19 cellular contexts compared by ENCODE assay signal in the genomic region with DNA sequence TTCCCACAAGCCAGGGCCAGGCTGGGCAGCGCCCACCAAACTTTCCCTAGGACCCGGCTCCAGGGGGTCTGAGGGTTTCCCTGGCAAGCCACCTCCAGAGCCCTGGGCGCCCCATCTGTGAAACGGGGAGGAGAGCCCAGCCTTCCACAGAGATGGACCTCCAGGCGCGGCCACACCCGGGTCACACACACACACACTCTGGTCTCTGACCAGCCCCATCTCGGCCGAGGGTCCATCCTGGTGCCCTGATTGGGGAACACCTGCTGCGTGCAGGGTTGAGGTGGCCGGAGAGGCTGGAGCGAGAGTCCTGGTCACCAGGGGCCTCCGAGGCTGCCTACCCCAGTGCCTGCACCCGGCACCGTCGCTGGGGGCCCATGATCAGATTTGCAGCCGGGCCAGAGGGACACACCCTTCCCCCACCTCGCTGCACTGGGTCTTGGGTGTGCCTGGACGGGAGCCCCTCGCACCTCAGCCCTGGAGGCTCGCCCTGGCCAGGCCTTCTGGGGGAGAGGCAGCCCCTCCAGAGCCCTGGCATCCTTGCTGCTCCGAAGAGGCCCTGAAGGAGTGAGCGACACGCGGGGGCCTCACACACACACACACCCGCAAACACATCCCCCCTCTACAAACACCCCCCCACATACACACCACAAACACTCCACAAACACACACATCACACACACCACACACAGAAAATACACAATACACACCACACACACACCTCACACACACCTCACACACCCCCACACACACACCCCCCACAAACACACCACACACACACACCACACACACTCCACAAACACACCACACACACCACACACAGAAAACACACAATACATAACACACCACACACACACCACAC. TPM values are rescaled to one million over a fixed set of nuclear protein-coding genes. Genes with fewer than 3 reads are reported as not detected.
A peak's percentile ranks its signal among the peaks of the same experiment; 100 is the strongest.
DNase-seq lines count a peak whose midpoint lies in the region; ATAC-seq and TF ChIP-seq lines count a peak whose summit lies in the region.
"Had no signal": no experiment of that assay in that cellular context is flagged by ENCODE, and none has a peak within 500 bp of the region (broad histone marks: within the 10 kb centered on the region; RNA-seq: fewer than 3 reads in every experiment).

No MANE protein-coding gene starts in this region.

- H3K4me1 Mint-ChIP-seq in T-helper 2 cell treated with Interferon-gamma antibody and Interleukin-4, amounts not matched to agents 5 μg/mL and 100 μg/mL, for 36 hours (ENCODE audit: low read depth), result no peaks in the 10 kb centered on the region
- H3K4me1 Mint-ChIP-seq in glutamatergic neuron (ENCODE audit: low read depth, unreplicated experiment) (no peaks in the 10 kb centered on the region), Calu3 (ENCODE audit: low read depth, unreplicated experiment) (no peaks in the 10 kb centered on the region)
- H3K4me1 Mint-ChIP-seq in stimulated activated memory B cell treated with anti-CD40 and anti-IgM and Interleukin-4, amounts not matched to agents 10 μg/mL and 1 μg/mL and 100 μg/mL, for 72 hours, result no peaks in the 10 kb centered on the region
- peaks cover 2% of the 10 kb centered on the region for H3K4me1 Mint-ChIP-seq in activated CD4-positive, alpha-beta memory T cell treated with anti-CD3 and anti-CD28 coated beads for 36 hours (ENCODE audit: low read depth)
- H3K4me1 Mint-ChIP-seq: activated B cell treated with CpG ODN at 0.5 μM for 24 hours, brain had no signal

- H3K4me3 Mint-ChIP-seq in T-helper 2 cell treated with Interferon-gamma antibody and Interleukin-4, amounts not matched to agents 5 μg/mL and 100 μg/mL, for 36 hours, result no peak overlapping the region
- H3K4me3 Mint-ChIP-seq in glutamatergic neuron (ENCODE audit: unreplicated experiment), result peak overlapping the region; percentile 65
- no peak overlapping the region for H3K4me3 Mint-ChIP-seq in stimulated activated memory B cell treated with anti-CD40 and anti-IgM and Interleukin-4, amounts not matched to agents 10 μg/mL and 1 μg/mL and 100 μg/mL, for 72 hours
- H3K4me3 Mint-ChIP-seq in Calu3 (ENCODE audit: low read depth, unreplicated experiment), result no peak overlapping the region
- H3K4me3 Mint-ChIP-seq in activated CD4-positive, alpha-beta memory T cell treated with anti-CD3 and anti-CD28 coated beads for 36 hours, result no peak overlapping the region
- H3K4me3 Mint-ChIP-seq: activated B cell treated with CpG ODN at 0.5 μM for 24 hours; naive thymus-derived CD8-positive, alpha-beta T cell had no signal

- DNase-seq in DMS 273 (lab: John Stamatoyannopoulos, UW; ENCODE audit: unreplicated experiment), result peak; percentile 47
- no peak for DNase-seq in DMS 273 treated with DMSO at 0.1 percent for 48 hours (lab: John Stamatoyannopoulos, UW)
- no peak for DNase-seq in T-helper 2 cell treated with Interferon-gamma antibody and Interleukin-4, amounts not matched to agents 5 μg/mL and 100 μg/mL, for 36 hours (ENCODE audit: low spot score)
- no peak for DNase-seq in glutamatergic neuron
- no peak for DNase-seq in Calu3
- DNase-seq in SKM-1 (lab: John Stamatoyannopoulos, UW; ENCODE audit: unreplicated experiment), result no peak
- DNase-seq in activated CD4-positive, alpha-beta memory T cell treated with anti-CD3 and anti-CD28 coated beads for 36 hours, result no peak
- DNase-seq: activated B cell treated with CpG ODN at 0.5 μM for 24 hours; activated naive CD4-positive, alpha-beta T cell; DMS53; head of caudate nucleus; immature natural killer cell; mammary epithelial cell; naive thymus-derived CD8-positive, alpha-beta T cell; NCI-H748 treated with DMSO at 0.1 percent for 48 hours; Peyer's patch; testis had no signal

- peaks cover 11% of the 10 kb centered on the region for H3K27me3 Mint-ChIP-seq in T-helper 2 cell treated with Interferon-gamma antibody and Interleukin-4, amounts not matched to agents 5 μg/mL and 100 μg/mL, for 36 hours (ENCODE audit: low read depth)
- peaks cover 8% of the 10 kb centered on the region for H3K27me3 Mint-ChIP-seq in glutamatergic neuron (ENCODE audit: unreplicated experiment)
- H3K27me3 Mint-ChIP-seq in stimulated activated memory B cell treated with anti-CD40 and anti-IgM and Interleukin-4, amounts not matched to agents 10 μg/mL and 1 μg/mL and 100 μg/mL, for 72 hours, result peaks cover 44% of the 10 kb centered on the region
- no peaks in the 10 kb centered on the region for H3K27me3 Mint-ChIP-seq in Calu3 (ENCODE audit: unreplicated experiment)
- H3K27me3 Mint-ChIP-seq in activated CD4-positive, alpha-beta memory T cell treated with anti-CD3 and anti-CD28 coated beads for 36 hours, result peaks cover 3% of the 10 kb centered on the region

- TF ChIP-seq CTCF in glutamatergic neuron (IDR thresholded peaks at IDR 0.05; ENCODE audit: partially characterized antibody, unreplicated experiment) (no peak), Calu3 (IDR thresholded peaks at IDR 0.05; ENCODE audit: unreplicated experiment) (no peak)

- ATAC-seq in stimulated activated memory B cell treated with anti-CD40 and anti-IgM and Interleukin-4, amounts not matched to agents 10 μg/mL and 1 μg/mL and 100 μg/mL, for 72 hours, result peak; percentile 24
- ATAC-seq: naive thymus-derived CD8-positive, alpha-beta T cell had no signal

- CTCF ChIA-PET in Calu3 (lab: Charles Lee), result no interaction called here
- CTCF ChIA-PET in activated CD4-positive, alpha-beta memory T cell treated with anti-CD3 and anti-CD28 coated beads for 36 hours (lab: Charles Lee), result no interaction called here

- BruUV-seq in Calu3 (replicated peaks; lab: Mats Ljungman, UMichigan), result no TSS peak

- H3K9me3 Mint-ChIP-seq in T-helper 2 cell treated with Interferon-gamma antibody and Interleukin-4, amounts not matched to agents 5 μg/mL and 100 μg/mL, for 36 hours, result no peaks in the 10 kb centered on the region
- H3K9me3 Mint-ChIP-seq in glutamatergic neuron (ENCODE audit: unreplicated experiment) (peaks cover 2% of the 10 kb centered on the region), Calu3 (ENCODE audit: low read depth, unreplicated experiment) (no peaks in the 10 kb centered on the region)
- H3K9me3 Mint-ChIP-seq in stimulated activated memory B cell treated with anti-CD40 and anti-IgM and Interleukin-4, amounts not matched to agents 10 μg/mL and 1 μg/mL and 100 μg/mL, for 72 hours, result no peaks in the 10 kb centered on the region
- no peaks in the 10 kb centered on the region for H3K9me3 Mint-ChIP-seq in activated CD4-positive, alpha-beta memory T cell treated with anti-CD3 and anti-CD28 coated beads for 36 hours
- H3K9me3 Mint-ChIP-seq: activated B cell treated with CpG ODN at 0.5 μM for 24 hours; immature natural killer cell; naive thymus-derived CD8-positive, alpha-beta T cell had no signal

- H3K36me3 Mint-ChIP-seq in T-helper 2 cell treated with Interferon-gamma antibody and Interleukin-4, amounts not matched to agents 5 μg/mL and 100 μg/mL, for 36 hours (ENCODE audit: low read depth), result no peaks in the 10 kb centered on the region
- H3K36me3 Mint-ChIP-seq in glutamatergic neuron (ENCODE audit: unreplicated experiment), result no peaks in the 10 kb centered on the region
- no peaks in the 10 kb centered on the region for H3K36me3 Mint-ChIP-seq in stimulated activated memory B cell treated with anti-CD40 and anti-IgM and Interleukin-4, amounts not matched to agents 10 μg/mL and 1 μg/mL and 100 μg/mL, for 72 hours
- H3K36me3 Mint-ChIP-seq in Calu3 (ENCODE audit: insufficient read depth, unreplicated experiment), result peaks cover 5% of the 10 kb centered on the region
- no peaks in the 10 kb centered on the region for H3K36me3 Mint-ChIP-seq in activated CD4-positive, alpha-beta memory T cell treated with anti-CD3 and anti-CD28 coated beads for 36 hours
- H3K36me3 Mint-ChIP-seq: brain; immature natural killer cell; naive thymus-derived CD8-positive, alpha-beta T cell had no signal

- H3K27ac Mint-ChIP-seq in T-helper 2 cell treated with Interferon-gamma antibody and Interleukin-4, amounts not matched to agents 5 μg/mL and 100 μg/mL, for 36 hours, result peak overlapping the region; percentile 23
- H3K27ac Mint-ChIP-seq in glutamatergic neuron (ENCODE audit: unreplicated experiment) (no peak overlapping the region), Calu3 (ENCODE audit: unreplicated experiment) (no peak overlapping the region)
- H3K27ac Mint-ChIP-seq in stimulated activated memory B cell treated with anti-CD40 and anti-IgM and Interleukin-4, amounts not matched to agents 10 μg/mL and 1 μg/mL and 100 μg/mL, for 72 hours, result no peak overlapping the region
- H3K27ac Mint-ChIP-seq in activated CD4-positive, alpha-beta memory T cell treated with anti-CD3 and anti-CD28 coated beads for 36 hours, result no peak overlapping the region
- H3K27ac Mint-ChIP-seq: activated B cell treated with CpG ODN at 0.5 μM for 24 hours; brain; naive thymus-derived CD8-positive, alpha-beta T cell had no signal

- intact Hi-C loops in Calu3 (cut with micrococcal nuclease; ENCODE audit: unreplicated experiment), result no loop called here
- intact Hi-C loops in activated CD4-positive, alpha-beta memory T cell treated with anti-CD3 and anti-CD28 coated beads for 36 hours (cut with micrococcal nuclease), result no loop called here

- POLR2A ChIA-PET in activated CD4-positive, alpha-beta memory T cell treated with anti-CD3 and anti-CD28 coated beads for 36 hours (lab: Charles Lee), result no interaction called here

RNA-seq across cellular contexts. Expression of gene SLC25A10, which starts 29.7 kb away (rescaled TPM):
- total RNA-seq in glutamatergic neuron (ENCODE audit: unreplicated experiment), result 60.8 TPM
- 66.5 and 72.3 TPM in 2 replicates for total RNA-seq in Calu3 (2022)
- total RNA-seq in activated CD4-positive, alpha-beta memory T cell treated with anti-CD3 and anti-CD28 coated beads for 36 hours, result 10 to 100 TPM; 25.1 to 25.7 TPM

RNA-seq across cellular contexts. Expression of gene MRPL12, which starts 38.7 kb away (rescaled TPM):
- total RNA-seq in glutamatergic neuron (ENCODE audit: unreplicated experiment) (57.7 TPM), Calu3 (2022) (94.7 and 101 TPM in 2 replicates)
- total RNA-seq in activated CD4-positive, alpha-beta memory T cell treated with anti-CD3 and anti-CD28 coated beads for 36 hours, result 100 to 1,000 TPM; 112 to 118 TPM

RNA-seq across cellular contexts. Expression of gene HGS, which starts 58.0 kb away (rescaled TPM):
- 167 TPM for total RNA-seq in glutamatergic neuron (ENCODE audit: unreplicated experiment)
- 160 and 167 TPM in 2 replicates for total RNA-seq in Calu3 (2022)
- 100 to 1,000 TPM in 1 of 2 experiments, 10 to 100 TPM in 1; 96.9 to 111 TPM for total RNA-seq in activated CD4-positive, alpha-beta memory T cell treated with anti-CD3 and anti-CD28 coated beads for 36 hours

RNA-seq across cellular contexts. Expression of gene ARL16, which starts 58.2 kb away (rescaled TPM):
- 55.2 TPM for total RNA-seq in glutamatergic neuron (ENCODE audit: unreplicated experiment)
- 35.4 and 40.1 TPM in 2 replicates for total RNA-seq in Calu3 (2022)
- total RNA-seq in activated CD4-positive, alpha-beta memory T cell treated with anti-CD3 and anti-CD28 coated beads for 36 hours, result 10 to 100 TPM; 15.1 to 17.1 TPM
